In the genomic region with DNA sequence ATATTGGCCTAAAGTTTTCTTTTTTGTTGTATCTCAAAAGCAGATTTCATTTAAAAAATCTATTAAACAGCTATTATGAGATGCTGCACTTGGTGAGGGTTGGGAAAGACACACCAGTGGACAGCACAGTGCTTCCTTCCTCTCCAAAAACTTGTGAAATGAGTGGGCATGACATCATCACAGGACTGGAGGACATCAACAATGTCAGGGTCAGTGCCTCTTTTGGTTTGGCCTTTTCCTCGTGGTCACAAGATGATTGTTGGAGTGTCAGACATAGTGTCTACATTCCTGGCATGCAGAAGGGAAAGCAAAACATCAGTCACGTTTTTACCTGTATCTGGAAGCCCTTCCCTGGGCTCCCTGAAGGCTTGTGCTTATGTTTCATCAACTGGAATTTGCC, we compare ENCODE assay signal across 17 cellular contexts. TPM values are rescaled to one million over a fixed set of nuclear protein-coding genes. Genes with fewer than 3 reads are reported as not detected.
A peak's percentile ranks its signal among the peaks of the same experiment; 100 is the strongest.
DNase-seq lines count a peak whose midpoint lies in the region; ATAC-seq, FAIRE-seq and TF ChIP-seq lines count a peak whose summit lies in the region.
"Had no signal": no experiment of that assay in that cellular context is flagged by ENCODE, and none has a peak within 500 bp of the region (broad histone marks: within the 10 kb centered on the region; RNA-seq: fewer than 3 reads in every experiment).

No MANE protein-coding gene starts in this region.

- H3K79me2 ChIP-seq in GM23248 (ENCODE audit: insufficient read depth), result no peaks in the 10 kb centered on the region
- no peaks in the 10 kb centered on the region for H3K79me2 ChIP-seq in HepG2 (ENCODE audit: insufficient read depth, low read length)

- POLR2A ChIA-PET in HepG2 (lab: Yijun Ruan, JAX), result no interaction called here

- H3K36me3 ChIP-seq in GM23248 (ENCODE audit: low read depth), result no peaks in the 10 kb centered on the region
- no peaks in the 10 kb centered on the region for H3K36me3 ChIP-seq in HepG2 (replicated peaks in 1 of 2; ENCODE audit: control insufficient read depth in 1 of 2, insufficient read depth in 2 of 2, low read length in 2 of 2)
- H3K36me3 ChIP-seq in skeletal muscle satellite cell (ENCODE audit: insufficient read depth, low read length), result no peaks in the 10 kb centered on the region
- no peaks in the 10 kb centered on the region for H3K36me3 ChIP-seq in kidney (ENCODE audit: control insufficient read depth in 1 of 2, insufficient read depth in 2 of 2, low read length in 2 of 2)

- no peak for TF ChIP-seq RAD21 in HepG2 (CRISPR knock-in tag; IDR thresholded peaks at IDR 0.05)

- FAIRE-seq in HepG2 (lab: Jason Lieb, UNC) (no peak), kidney (lab: Jason Lieb, UNC) (no peak)
- FAIRE-seq: G401.6 had no signal

- no TSS peak for BruUV-seq in HepG2 (replicated peaks; lab: Mats Ljungman, UMichigan)

- CTCF ChIA-PET in HepG2 (lab: Yijun Ruan, JAX; ENCODE audit: low intra/inter-chr PET ratio, low total read pairs), result no interaction called here

- TF ChIP-seq POLR2A in HepG2 (IDR thresholded peaks at IDR 0.05; ENCODE audit: insufficient read depth in 1 of 2, low read depth in 2 of 2, low read length in 2 of 2), result no peak

- ATAC-seq in HepG2, result no peak
- ATAC-seq: GM23338, Panc1 had no signal

- in situ Hi-C loops in GM23248 (cut with MboI), result loop anchor here (25.0 kb wide), 1 partner anchor 96 kb away; the partner anchor contains the start of gene IL1R1
- in situ Hi-C loops in HepG2 (cut with HindIII; ENCODE audit: extremely low pct_ligation_motif_present, low pct_unique_long_range_greater_than_20kb), result no loop called here

- WGBS in GM23248 (ENCODE audit: low coverage in 1 of 2, low lambda C conversion rate in 2 of 2, missing lambda C conversion rate in 2 of 2), 2 experiments, result 11 to 12% methylated on average over 2 of the region's 2 CpGs
- 33% methylated on average over 2 of the region's 2 CpGs for WGBS in HepG2 (ENCODE audit: low lambda C conversion rate)

- intact Hi-C loops in HepG2 (cut with micrococcal nuclease; ENCODE audit: unreplicated experiment), result no loop called here
- intact Hi-C loops in kidney (cut with DNase I), result no loop called here

- H4K20me1 ChIP-seq in GM23248 (ENCODE audit: insufficient read depth) (no peaks in the 10 kb centered on the region), HepG2 (ENCODE audit: insufficient read depth, low read length) (no peaks in the 10 kb centered on the region)

- H3K4me1 ChIP-seq in GM23248 (ENCODE audit: insufficient read depth) (peaks cover 50% of the 10 kb centered on the region), HepG2 (ENCODE audit: insufficient read depth, low read length) (peaks cover 69% of the 10 kb centered on the region), skeletal muscle satellite cell (ENCODE audit: control insufficient read depth, insufficient read depth, low read length) (peaks cover 48% of the 10 kb centered on the region), kidney (ENCODE audit: control insufficient read depth in 1 of 2, insufficient read depth in 1 of 2, low read depth in 1 of 2, low read length in 2 of 2) (no peaks in the 10 kb centered on the region)

- H3K27ac ChIP-seq in GM23248 (peak overlapping the region; percentile 33), HepG2 (ENCODE audit: extremely low read length, insufficient read depth, low read length) (no peak overlapping the region), kidney (ENCODE audit: low read depth in 2 of 2, low read length in 2 of 2) (no peak overlapping the region)

- peak; percentile 76 for DNase-seq in GM23248
- peak; percentile 90 for DNase-seq in choroid plexus epithelial cell (ENCODE audit: low read depth)
- DNase-seq in HepG2 (ENCODE audit: low spot score), result peak; percentile 65
- no peak for DNase-seq in GDM1 (lab: John Stamatoyannopoulos, UW)
- DNase-seq in kidney, result no peak
- DNase-seq in nucleus accumbens (lab: John Stamatoyannopoulos, UW), result no peak
- no peak for DNase-seq in activated naive CD4-positive, alpha-beta T cell treated with anti-CD3 and anti-CD28 coated beads, Interleukin-2, amount 50 U/mL, for 16 hours
- DNase-seq: activated CD4-positive, alpha-beta T cell treated with anti-CD3 and anti-CD28 coated beads for 1 hour; CD4-positive, alpha-beta T cell; erythroblast; NCI-H2029; NCI-H526 treated with DMSO at 0.1 percent for 48 hours; stimulated activated CD4-positive, alpha-beta T cell treated with anti-CD3 and anti-CD28 coated beads, Interleukin-2, amount 100 ng/mL, for 24 hours had no signal

- H3K4me2 ChIP-seq in GM23248 (ENCODE audit: unreplicated experiment) (no peak overlapping the region), HepG2 (ENCODE audit: low read depth, low read length) (no peak overlapping the region), skeletal muscle satellite cell (ENCODE audit: low read length) (no peak overlapping the region)
- H3K4me2 ChIP-seq: GM23338 had no signal

- H2AFZ ChIP-seq in GM23248 (no peak overlapping the region), HepG2 (ENCODE audit: low read length) (no peak overlapping the region)
- H2AFZ ChIP-seq: GM23338 had no signal

- TF ChIP-seq EP300 in HepG2 (IDR thresholded peaks at IDR 0.05; ENCODE audit: low read depth in 2 of 2, low read length in 2 of 2), result 0 out of 4 replicates have a peak, but pooled peaks of 1 of the 2 experiments have one; percentile 19
- TF ChIP-seq EP300 in HepG2 (CRISPR knock-in tag; IDR thresholded peaks at IDR 0.05; ENCODE audit: borderline replicate concordance), result no peak

- H3K9ac ChIP-seq in GM23248 (no peak overlapping the region), HepG2 (ENCODE audit: insufficient read depth, low read depth, low read length) (no peak overlapping the region), skeletal muscle satellite cell (ENCODE audit: low read depth, low read length) (peak overlapping the region; percentile 24), kidney (ENCODE audit: low read length in 2 of 2) (no peak overlapping the region)

- H3K27me3 ChIP-seq in GM23248 (replicated peaks; ENCODE audit: insufficient read depth), result no peaks in the 10 kb centered on the region
- H3K27me3 ChIP-seq in HepG2 (ENCODE audit: control insufficient read depth in 1 of 2, insufficient read depth in 2 of 2, low read length in 2 of 2), result no peaks in the 10 kb centered on the region
- H3K27me3 ChIP-seq in skeletal muscle satellite cell (ENCODE audit: control insufficient read depth, insufficient read depth, low read length), result no peaks in the 10 kb centered on the region

- no peak for TF ChIP-seq CTCF in choroid plexus epithelial cell (conservative IDR thresholded peaks at IDR 0.05; ENCODE audit: low read depth, low read length)
- TF ChIP-seq CTCF in HepG2 (CRISPR knock-in tag; IDR thresholded peaks at IDR 0.05), result no peak
- TF ChIP-seq CTCF in kidney (IDR thresholded peaks at IDR 0.05; ENCODE audit: borderline replicate concordance, extremely low read depth, insufficient read depth), result no peak

- no peak overlapping the region for H3K4me3 ChIP-seq in GM23248
- H3K4me3 ChIP-seq in choroid plexus epithelial cell (ENCODE audit: low read depth, low read length), result no peak overlapping the region
- no peak overlapping the region for H3K4me3 ChIP-seq in HepG2 (replicated peaks in 1 of 3; ENCODE audit: insufficient read depth in 1 of 3, low read depth in 2 of 3, low read length in 3 of 3)
- H3K4me3 ChIP-seq in skeletal muscle satellite cell (ENCODE audit: low read length), result no peak overlapping the region
- no peak overlapping the region for H3K4me3 ChIP-seq in kidney (ENCODE audit: low read length in 2 of 2)
- H3K4me3 ChIP-seq: GM23338 had no signal

- H3K9me2 ChIP-seq in GM23248 (ENCODE audit: insufficient read depth), result no peaks in the 10 kb centered on the region

- peaks cover 51% of the 10 kb centered on the region for H3F3A ChIP-seq in GM23248 (ENCODE audit: insufficient read depth)

- H3K9me3 ChIP-seq in GM23248 (ENCODE audit: low read depth) (no peaks in the 10 kb centered on the region), HepG2 (ENCODE audit: low read length) (no peaks in the 10 kb centered on the region), skeletal muscle satellite cell (replicated peaks; ENCODE audit: low read length) (no peaks in the 10 kb centered on the region), kidney (ENCODE audit: control insufficient read depth in 1 of 2, low read length in 2 of 2) (no peaks in the 10 kb centered on the region)

TF ChIP-seq in HepG2, 621 proteins besides CTCF, POLR2A, EP300 and RAD21 (continues in another document):
- no peak for TF ChIP-seq RNF2 (conservative IDR thresholded peaks at IDR 0.05; ENCODE audit: low read depth)
- TF ChIP-seq FOSL2 (CRISPR knock-in tag; IDR thresholded peaks at IDR 0.05), result peak; percentile 47
- TF ChIP-seq MIER3 (CRISPR knock-in tag; IDR thresholded peaks at IDR 0.05; ENCODE audit: borderline replicate concordance), result 0 out of 2 replicates have a peak, but pooled peaks have one; percentile 16
- no peak for TF ChIP-seq MIXL1 (CRISPR knock-in tag; IDR thresholded peaks at IDR 0.05)

RNA-seq across cellular contexts. Expression of gene IL1R2, which starts 49.6 kb away (rescaled TPM):
- 0.22 TPM in 1 of 2 replicates, not detected in the other for total RNA-seq in GM23248 (2014; rRNA removed; shearing (Covaris generic))
- polyA plus RNA-seq in GM23248 (2016; fragmentation: Nextera tagmentation; extraction: Ambion mirVana) (0.85 and 1.2 TPM in 2 replicates), HepG2 (2011; rRNA removed) (4.7 and 7.3 TPM in 2 replicates), kidney (ENCODE audit: insufficient read depth, low read depth, low replicate concordance) (11.2 TPM)
- total RNA-seq in HepG2 (2016; rRNA removed; fragmentation: Illumina TruSeq; extraction: Trizol) (1.9 and 3.6 TPM in 2 replicates), kidney (20.0 TPM)
- 0.88 and 1.0 TPM in 2 replicates for total RNA-seq in HepG2 (2016; cell fraction: cytosol; rRNA removed; fragmentation: Illumina TruSeq; extraction: Trizol; ENCODE audit: low read depth)
- total RNA-seq in HepG2 (2016; cell fraction: insoluble cytoplasmic fraction; rRNA removed; fragmentation: Illumina TruSeq; extraction: Trizol), result 2.6 and 4.1 TPM in 2 replicates
- total RNA-seq in HepG2 (2016; cell fraction: membrane; rRNA removed; fragmentation: Illumina TruSeq; extraction: Trizol), result 0.93 and 1.1 TPM in 2 replicates
- 2.8 and 3.1 TPM in 2 replicates for total RNA-seq in HepG2 (2016; cell fraction: nucleus; rRNA removed; fragmentation: Illumina TruSeq; extraction: Trizol)
- 6.0 and 6.1 TPM in 2 replicates for polyA plus RNA-seq in HepG2 (2011; cell fraction: cytosol; rRNA removed)
- 2.0 and 2.8 TPM in 2 replicates for polyA plus RNA-seq in HepG2 (2011; cell fraction: nucleus; rRNA removed)
- 3.1 and 4.5 TPM in 2 replicates for polyA plus RNA-seq in HepG2 (2012)
- polyA plus RNA-seq in HepG2 (2016; cell fraction: cytosol; fragmentation: Illumina TruSeq; extraction: Trizol; ENCODE audit: low read depth), result 1.2 and 1.3 TPM in 2 replicates
- polyA plus RNA-seq in HepG2 (2016; cell fraction: insoluble cytoplasmic fraction; fragmentation: Illumina TruSeq; extraction: Trizol; ENCODE audit: low read depth), result 1.8 and 3.2 TPM in 2 replicates
- polyA plus RNA-seq in HepG2 (2016; cell fraction: membrane; fragmentation: Illumina TruSeq; extraction: Trizol; ENCODE audit: low read depth), result 0.65 and 1.0 TPM in 2 replicates
- polyA plus RNA-seq in HepG2 (2016; cell fraction: nucleus; fragmentation: Illumina TruSeq; extraction: Trizol; ENCODE audit: insufficient read depth, low read depth), result 3.7 and 3.8 TPM in 2 replicates
- 4.2 TPM in 1 of 2 replicates, not detected in the other for polyA minus RNA-seq in HepG2 (2011; rRNA and poly(A)+ RNA removed; ENCODE audit: low replicate concordance)
- polyA minus RNA-seq in HepG2 (2011; cell fraction: cytosol; rRNA and poly(A)+ RNA removed), result 3.3 and 3.6 TPM in 2 replicates
- 2.3 and 2.5 TPM in 2 replicates for polyA minus RNA-seq in HepG2 (2011; cell fraction: nucleus; rRNA and poly(A)+ RNA removed)
- 0.76 and 1.5 TPM in 2 replicates for total RNA-seq in skeletal muscle satellite cell (2012; rRNA removed)
- total RNA-seq: GM23338 had no signal
- polyA plus RNA-seq: GM23338 had no signal

Comparison
In these comparisons a context has a peak if more than half of its experiments do, and no peak if none do; other contexts are left out.
1. DNase-seq: peak in GM23248 (single experiment), choroid plexus epithelial cell (single experiment) and HepG2 (single experiment); none in GDM1 (single experiment), kidney (single experiment), nucleus accumbens (0 of 56) and activated naive CD4-positive, alpha-beta T cell treated with anti-CD3 and anti-CD28 coated beads, Interleukin-2, amount 50 U/mL, for 16 hours (single experiment).